ENCODE assay signal across 1 cellular context in the genomic region with DNA sequence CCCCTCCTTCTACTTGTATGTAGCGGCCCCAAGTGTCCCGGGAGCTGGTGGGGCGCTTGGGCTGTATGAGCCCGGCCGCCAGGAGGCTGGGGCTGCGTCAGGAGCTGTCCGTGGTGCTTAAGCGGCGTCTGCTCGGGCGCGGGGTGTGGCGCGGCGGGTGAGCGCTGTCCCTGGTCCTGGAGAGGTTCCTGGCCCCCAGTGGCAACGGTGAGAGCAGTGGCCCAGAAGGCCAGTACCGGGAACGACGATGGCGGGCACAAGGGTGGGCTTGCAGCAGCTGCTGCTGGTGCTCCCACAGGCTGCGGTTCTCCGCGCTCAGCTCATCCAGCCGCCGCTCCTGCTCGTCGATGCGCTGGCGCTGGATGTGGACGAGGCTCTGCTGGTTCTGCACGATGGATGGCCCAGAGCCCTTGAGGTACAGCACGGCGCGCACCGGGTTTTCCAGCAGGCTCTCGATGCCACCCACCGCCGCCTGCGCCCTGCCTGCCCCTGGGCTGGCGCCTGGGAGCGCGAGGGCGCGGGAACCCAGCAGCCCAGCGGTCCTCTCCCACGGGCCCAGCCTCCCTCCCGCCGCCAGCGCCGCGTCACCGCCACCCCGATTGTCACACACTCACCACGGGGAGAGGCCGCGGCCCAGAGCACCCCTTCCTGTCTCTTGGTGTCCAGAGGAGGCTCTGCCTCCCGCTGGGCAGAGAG.
A peak's percentile ranks its signal among the peaks of the same experiment; 100 is the strongest.
TF ChIP-seq lines count a peak whose summit lies in the region.

No MANE protein-coding gene starts in this region.

TF ChIP-seq in HEK293, 187 proteins besides CTCF, POLR2A, EP300 and RAD21 (continued from another document):
- TF ChIP-seq SCRT2 (tag by site-specific recombination; IDR thresholded peaks at IDR 0.05) (no peak), ZNF501 (tag by site-specific recombination; IDR thresholded peaks at IDR 0.05) (peak; percentile 48; the same call in 1 of the 2 replicates), ZFP37 (tag by site-specific recombination; IDR thresholded peaks at IDR 0.05) (no peak), ZBTB21 (tag by site-specific recombination; IDR thresholded peaks at IDR 0.05) (no peak), ZNF514 (tag by site-specific recombination; IDR thresholded peaks at IDR 0.05) (no peak), ZNF112 (tag by site-specific recombination; IDR thresholded peaks at IDR 0.05) (no peak), ZBTB8A (tag by site-specific recombination; IDR thresholded peaks at IDR 0.05) (peak; percentile 92), ZNF76 (tag by site-specific recombination; IDR thresholded peaks at IDR 0.05; ENCODE audit: borderline replicate concordance, low read depth) (peak; percentile 38; the same call in 1 of the 2 replicates), KLF9 (tag by site-specific recombination; IDR thresholded peaks at IDR 0.05; ENCODE audit: low read depth) (peak; percentile 84), ZNF785 (tag by site-specific recombination; IDR thresholded peaks at IDR 0.05) (no peak), KLF7 (tag by site-specific recombination; IDR thresholded peaks at IDR 0.05; ENCODE audit: borderline replicate concordance) (peak; percentile 70; the same call in 1 of the 2 replicates)
- TF ChIP-seq, protein P1, sequence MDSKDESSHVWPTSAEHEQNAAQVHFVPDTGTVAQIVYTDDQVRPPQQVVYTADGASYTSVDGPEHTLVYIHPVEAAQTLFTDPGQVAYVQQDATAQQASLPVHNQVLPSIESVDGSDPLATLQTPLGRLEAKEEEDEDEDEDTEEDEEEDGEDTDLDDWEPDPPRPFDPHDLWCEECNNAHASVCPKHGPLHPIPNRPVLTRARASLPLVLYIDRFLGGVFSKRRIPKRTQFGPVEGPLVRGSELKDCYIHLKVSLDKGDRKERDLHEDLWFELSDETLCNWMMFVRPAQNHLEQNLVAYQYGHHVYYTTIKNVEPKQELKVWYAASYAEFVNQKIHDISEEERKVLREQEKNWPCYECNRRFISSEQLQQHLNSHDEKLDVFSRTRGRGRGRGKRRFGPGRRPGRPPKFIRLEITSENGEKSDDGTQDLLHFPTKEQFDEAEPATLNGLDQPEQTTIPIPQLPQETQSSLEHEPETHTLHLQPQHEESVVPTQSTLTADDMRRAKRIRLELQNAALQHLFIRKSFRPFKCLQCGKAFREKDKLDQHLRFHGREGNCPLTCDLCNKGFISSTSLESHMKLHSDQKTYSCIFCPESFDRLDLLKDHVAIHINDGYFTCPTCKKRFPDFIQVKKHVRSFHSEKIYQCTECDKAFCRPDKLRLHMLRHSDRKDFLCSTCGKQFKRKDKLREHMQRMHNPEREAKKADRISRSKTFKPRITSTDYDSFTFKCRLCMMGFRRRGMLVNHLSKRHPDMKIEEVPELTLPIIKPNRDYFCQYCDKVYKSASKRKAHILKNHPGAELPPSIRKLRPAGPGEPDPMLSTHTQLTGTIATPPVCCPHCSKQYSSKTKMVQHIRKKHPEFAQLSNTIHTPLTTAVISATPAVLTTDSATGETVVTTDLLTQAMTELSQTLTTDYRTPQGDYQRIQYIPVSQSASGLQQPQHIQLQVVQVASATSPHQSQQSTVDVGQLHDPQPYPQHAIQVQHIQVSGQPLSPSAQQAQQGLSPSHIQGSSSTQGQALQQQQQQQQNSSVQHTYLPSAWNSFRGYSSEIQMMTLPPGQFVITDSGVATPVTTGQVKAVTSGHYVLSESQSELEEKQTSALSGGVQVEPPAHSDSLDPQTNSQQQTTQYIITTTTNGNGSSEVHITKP (tag by site-specific recombination; IDR thresholded peaks at IDR 0.05): no peak
- TF ChIP-seq, protein P2, sequence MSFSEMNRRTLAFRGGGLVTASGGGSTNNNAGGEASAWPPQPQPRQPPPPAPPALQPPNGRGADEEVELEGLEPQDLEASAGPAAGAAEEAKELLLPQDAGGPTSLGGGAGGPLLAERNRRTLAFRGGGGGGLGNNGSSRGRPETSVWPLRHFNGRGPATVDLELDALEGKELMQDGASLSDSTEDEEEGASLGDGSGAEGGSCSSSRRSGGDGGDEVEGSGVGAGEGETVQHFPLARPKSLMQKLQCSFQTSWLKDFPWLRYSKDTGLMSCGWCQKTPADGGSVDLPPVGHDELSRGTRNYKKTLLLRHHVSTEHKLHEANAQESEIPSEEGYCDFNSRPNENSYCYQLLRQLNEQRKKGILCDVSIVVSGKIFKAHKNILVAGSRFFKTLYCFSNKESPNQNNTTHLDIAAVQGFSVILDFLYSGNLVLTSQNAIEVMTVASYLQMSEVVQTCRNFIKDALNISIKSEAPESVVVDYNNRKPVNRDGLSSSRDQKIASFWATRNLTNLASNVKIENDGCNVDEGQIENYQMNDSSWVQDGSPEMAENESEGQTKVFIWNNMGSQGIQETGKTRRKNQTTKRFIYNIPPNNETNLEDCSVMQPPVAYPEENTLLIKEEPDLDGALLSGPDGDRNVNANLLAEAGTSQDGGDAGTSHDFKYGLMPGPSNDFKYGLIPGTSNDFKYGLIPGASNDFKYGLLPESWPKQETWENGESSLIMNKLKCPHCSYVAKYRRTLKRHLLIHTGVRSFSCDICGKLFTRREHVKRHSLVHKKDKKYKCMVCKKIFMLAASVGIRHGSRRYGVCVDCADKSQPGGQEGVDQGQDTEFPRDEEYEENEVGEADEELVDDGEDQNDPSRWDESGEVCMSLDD (tag by site-specific recombination; IDR thresholded peaks at IDR 0.05): peak; percentile 34; the same call in 1 of the 2 replicates
- TF ChIP-seq, protein P3, sequence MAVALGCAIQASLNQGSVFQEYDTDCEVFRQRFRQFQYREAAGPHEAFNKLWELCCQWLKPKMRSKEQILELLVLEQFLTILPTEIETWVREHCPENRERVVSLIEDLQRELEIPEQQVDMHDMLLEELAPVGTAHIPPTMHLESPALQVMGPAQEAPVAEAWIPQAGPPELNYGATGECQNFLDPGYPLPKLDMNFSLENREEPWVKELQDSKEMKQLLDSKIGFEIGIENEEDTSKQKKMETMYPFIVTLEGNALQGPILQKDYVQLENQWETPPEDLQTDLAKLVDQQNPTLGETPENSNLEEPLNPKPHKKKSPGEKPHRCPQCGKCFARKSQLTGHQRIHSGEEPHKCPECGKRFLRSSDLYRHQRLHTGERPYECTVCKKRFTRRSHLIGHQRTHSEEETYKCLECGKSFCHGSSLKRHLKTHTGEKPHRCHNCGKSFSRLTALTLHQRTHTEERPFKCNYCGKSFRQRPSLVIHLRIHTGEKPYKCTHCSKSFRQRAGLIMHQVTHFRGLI (tag by site-specific recombination; IDR thresholded peaks at IDR 0.05): peak; percentile 82; the same call in 1 of the 2 replicates
